24 cellular contexts compared by ENCODE assay signal in genomic region chr21:41830145-41830707, GRCh38. TPM values are rescaled to one million over a fixed set of nuclear protein-coding genes. Genes with fewer than 3 reads are reported as not detected.
DNase-seq lines count a peak whose midpoint lies in the region; ATAC-seq, FAIRE-seq and TF ChIP-seq lines count a peak whose summit lies in the region.
"Had no signal": no experiment of that assay in that cellular context is flagged by ENCODE, and none has a peak within 500 bp of the region (broad histone marks: within the 10 kb centered on the region; RNA-seq: fewer than 3 reads in every experiment).

No MANE protein-coding gene starts in this region.

- H3K23ac ChIP-seq in IMR-90 (ENCODE audit: low read depth, low read length) (no peak overlapping the region), trophoblast cell (ENCODE audit: low read length) (peak overlapping the region; percentile 44)

- dilution Hi-C loops in IMR-90 (cut with HindIII; ENCODE audit: low sequenced_read_pairs, unreplicated experiment), result no loop called here

- H2BK5ac ChIP-seq in IMR-90 (ENCODE audit: low read depth, low read length, poor library complexity, severe bottlenecking) (peak overlapping the region; percentile 70), trophoblast cell (ENCODE audit: low read depth, low read length, poor library complexity) (no peak overlapping the region)

- H3K27me3 ChIP-seq in DOHH2 (ENCODE audit: control insufficient read depth, low read length), result no peaks in the 10 kb centered on the region
- H3K27me3 ChIP-seq in IMR-90 (ENCODE audit: control insufficient read depth, insufficient read depth, low read length), result no peaks in the 10 kb centered on the region
- no peaks in the 10 kb centered on the region for H3K27me3 ChIP-seq in GM12878 (replicated peaks in 1 of 2; ENCODE audit: control insufficient read depth in 2 of 2, insufficient read depth in 2 of 2, low read length in 1 of 2)
- no peaks in the 10 kb centered on the region for H3K27me3 ChIP-seq in trophoblast cell (ENCODE audit: insufficient read depth, low read length)
- H3K27me3 ChIP-seq in ascending aorta, result no peaks in the 10 kb centered on the region
- H3K27me3 ChIP-seq: BE2C; BLaER1 treated with 17β-estradiol and CSF1 and Interleukin-3, amounts not matched to agents 10 nM and 100 nM had no signal

- no peaks in the 10 kb centered on the region for H3K9me2 ChIP-seq in DOHH2 (replicated peaks; ENCODE audit: control insufficient read depth, low read length)

- SMC1A ChIA-PET in GM12878 (lab: Charles Lee; ENCODE audit: uncharacterized antibody, unreplicated experiment), result interaction anchor here (0.6 kb wide), 1 partner anchor 1333 kb away, joined by 3 read pairs; no protein-coding TSS in a partner anchor

- H3K4me2 ChIP-seq in DOHH2 (ENCODE audit: low read length) (peak overlapping the region; percentile 94; the same call in 1 of the 2 replicates), IMR-90 (ENCODE audit: low read depth, low read length) (no peak overlapping the region), GM12878 (ENCODE audit: control insufficient read depth, insufficient read depth) (no peak overlapping the region), trophoblast cell (ENCODE audit: low read length) (no peak overlapping the region)
- H3K4me2 ChIP-seq: A549; BLaER1 treated with 17β-estradiol and CSF1 and Interleukin-3, amounts not matched to agents 10 nM and 100 nM had no signal

- intact Hi-C loops in IMR-90 (cut with micrococcal nuclease), result no loop called here
- intact Hi-C loops in GM12878 (cut with micrococcal nuclease; ENCODE audit: unreplicated experiment), result no loop called here
- intact Hi-C loops in ascending aorta (cut with DNase I), result no loop called here

- no peak for TF ChIP-seq RAD21 in IMR-90 (IDR thresholded peaks at IDR 0.05; ENCODE audit: low read length)
- TF ChIP-seq RAD21 in GM12878 (IDR thresholded peaks at IDR 0.05; ENCODE audit: insufficient read depth, low read depth, low read length), result no peak

- peaks cover 86% of the 10 kb centered on the region for H3K79me2 ChIP-seq in DOHH2 (ENCODE audit: control insufficient read depth, low read length)
- no peaks in the 10 kb centered on the region for H3K79me2 ChIP-seq in GM12878 (ENCODE audit: control insufficient read depth, insufficient read depth, low read length)
- no peaks in the 10 kb centered on the region for H3K79me2 ChIP-seq in trophoblast cell (ENCODE audit: control insufficient read depth, insufficient read depth, low read length, poor library complexity)

- no peak overlapping the region for H4K91ac ChIP-seq in IMR-90 (ENCODE audit: insufficient read depth, low read depth, low read length)
- no peak overlapping the region for H4K91ac ChIP-seq in trophoblast cell (ENCODE audit: low read depth, low read length)

- no peak overlapping the region for H3K18ac ChIP-seq in IMR-90 (ENCODE audit: low read depth, low read length)
- no peak overlapping the region for H3K18ac ChIP-seq in trophoblast cell (ENCODE audit: low read length)

- ATAC-seq in IMR-90 (ENCODE audit: low read depth) (no peak), GM12878 (no peak)
- ATAC-seq: A549, HCT116 had no signal

- WGBS in IMR-90 (ENCODE audit: extremely low coverage in 2 of 2, insufficient read length in 1 of 2), 2 experiments, result 94 to 100% methylated on average over 2 of the region's 2 CpGs
- WGBS in GM12878 (ENCODE audit: insufficient coverage, insufficient replicate concordance, low lambda C conversion rate, missing lambda C conversion rate), result 97% methylated on average over 2 of the region's 2 CpGs
- 100% methylated on average over 2 of the region's 2 CpGs for WGBS in trophoblast cell (ENCODE audit: extremely low coverage, insufficient coverage, insufficient read length)

- H4K12ac ChIP-seq in trophoblast cell (ENCODE audit: low read depth, low read length), result no peak overlapping the region

- DNase-seq in IMR-90 (no peak), GM12878 (ENCODE audit: low read depth, low spot score) (no peak), trophoblast cell (no peak), T-helper 1 cell (no peak), HT-29 (ENCODE audit: low spot score) (no peak), ascending aorta (ENCODE audit: low spot score in 2 of 2) (no peak)
- DNase-seq: 8988T; ACHN; AML-193; BE2C; CD4-positive, alpha-beta T cell; CD8-positive, alpha-beta memory T cell; DMS 273 treated with DMSO at 0.1 percent for 48 hours; DMS79; GF-D8; GM23248; H9; HFFc6 had no signal

- RAD21 ChIA-PET in GM12878 (lab: Charles Lee; ENCODE audit: unreplicated experiment), result no interaction called here

- BruUV-seq in IMR-90 (replicated peaks; lab: Mats Ljungman, UMichigan), result no TSS peak
- no TSS peak for BruUV-seq in GM12878 (replicated peaks; lab: Mats Ljungman, UMichigan)

- H2AK5ac ChIP-seq in IMR-90 (ENCODE audit: low read depth, low read length), result no peak overlapping the region
- H2AK5ac ChIP-seq in trophoblast cell (ENCODE audit: low read length), result no peak overlapping the region

- no peak for TF ChIP-seq EP300 in GM12878 (IDR thresholded peaks at IDR 0.05; ENCODE audit: borderline replicate concordance in 1 of 2, control insufficient read depth in 1 of 2, low read depth in 2 of 2, low read length in 2 of 2)

- H2AK9ac ChIP-seq in IMR-90 (replicated peaks; ENCODE audit: low read depth, low read length, poor library complexity), result no peak overlapping the region

- peaks cover 97% of the 10 kb centered on the region for H3K36me3 ChIP-seq in DOHH2 (ENCODE audit: control insufficient read depth, low read length)
- peaks cover 10% of the 10 kb centered on the region for H3K36me3 ChIP-seq in IMR-90 (ENCODE audit: control insufficient read depth, insufficient read depth, low read length)
- H3K36me3 ChIP-seq in GM12878 (ENCODE audit: control insufficient read depth in 2 of 2, insufficient read depth in 2 of 2, low read length in 1 of 2), result peaks cover 15 to 21% of the 10 kb centered on the region in 2 experiments
- peaks cover 20 to 33% of the 10 kb centered on the region in 2 experiments for H3K36me3 ChIP-seq in trophoblast cell (ENCODE audit: control insufficient read depth in 1 of 2, insufficient read depth in 2 of 2, low read length in 2 of 2)
- peaks cover 5 to 15% of the 10 kb centered on the region in 2 donors for H3K36me3 ChIP-seq in ascending aorta
- H3K36me3 ChIP-seq: BE2C had no signal

- H2BK120ac ChIP-seq in IMR-90 (ENCODE audit: low read depth, low read length) (no peak overlapping the region), trophoblast cell (ENCODE audit: insufficient read depth, low read length, poor library complexity) (no peak overlapping the region)

- H3K9me3 ChIP-seq in DOHH2 (ENCODE audit: control insufficient read depth, insufficient read depth, low read length), result no peaks in the 10 kb centered on the region
- no peaks in the 10 kb centered on the region for H3K9me3 ChIP-seq in IMR-90 (ENCODE audit: control insufficient read depth, insufficient read depth, low read length)
- no peaks in the 10 kb centered on the region for H3K9me3 ChIP-seq in GM12878 (replicated peaks; ENCODE audit: control insufficient read depth, insufficient read depth, low read length)
- H3K9me3 ChIP-seq in trophoblast cell (ENCODE audit: insufficient read depth, low read depth, low read length), result no peaks in the 10 kb centered on the region
- no peaks in the 10 kb centered on the region for H3K9me3 ChIP-seq in ascending aorta
- H3K9me3 ChIP-seq: A549; BE2C; BLaER1 treated with 17β-estradiol and CSF1 and Interleukin-3, amounts not matched to agents 10 nM and 100 nM had no signal

- H3K4me3 ChIP-seq in DOHH2 (ENCODE audit: low read length) (peak overlapping the region; percentile 2; the same call in 1 of the 2 replicates), IMR-90 (ENCODE audit: insufficient read depth, low read depth, low read length) (no peak overlapping the region), GM12878 (no peak overlapping the region), trophoblast cell (ENCODE audit: low read depth, low read length) (no peak overlapping the region), ascending aorta (no peak overlapping the region)
- H3K4me3 ChIP-seq: A549; BLaER1 treated with 17β-estradiol and CSF1 and Interleukin-3, amounts not matched to agents 10 nM and 100 nM; GM23248 had no signal

- CTCF ChIA-PET in IMR-90 (lab: Yijun Ruan, JAX), result no interaction called here
- CTCF ChIA-PET in GM12878 (lab: Yijun Ruan, JAX), result no interaction called here

- H2BK15ac ChIP-seq in IMR-90 (ENCODE audit: low read depth, low read length), result no peak overlapping the region

- 0 out of 2 replicates have a peak overlapping the region, but pooled peaks have one; percentile 0 for H3K27ac ChIP-seq in DOHH2 (ENCODE audit: low read depth, low read length)
- no peak overlapping the region for H3K27ac ChIP-seq in IMR-90 (ENCODE audit: insufficient read depth, low read length)
- H3K27ac ChIP-seq in GM12878 (ENCODE audit: control insufficient read depth, insufficient read depth), result no peak overlapping the region
- H3K27ac ChIP-seq in trophoblast cell (ENCODE audit: low read depth, low read length), result no peak overlapping the region
- no peak overlapping the region for H3K27ac ChIP-seq in ascending aorta
- H3K27ac ChIP-seq: A549; BLaER1 treated with 17β-estradiol and CSF1 and Interleukin-3, amounts not matched to agents 10 nM and 100 nM; GM23248 had no signal

- H2BK20ac ChIP-seq in IMR-90 (ENCODE audit: low read depth, low read length), result no peak overlapping the region

- H2AFZ ChIP-seq in IMR-90 (replicated peaks; ENCODE audit: low read length, poor library complexity) (no peak overlapping the region), GM12878 (ENCODE audit: control insufficient read depth, low read depth, low read length) (no peak overlapping the region), trophoblast cell (ENCODE audit: insufficient read depth, low read length, poor library complexity) (no peak overlapping the region)
- H2AFZ ChIP-seq: GM23248 had no signal

- no peak overlapping the region for H3K14ac ChIP-seq in IMR-90 (replicated peaks; ENCODE audit: low read depth, low read length)
- no peak overlapping the region for H3K14ac ChIP-seq in trophoblast cell (ENCODE audit: low read length)

- H3F3A ChIP-seq in DOHH2 (ENCODE audit: control insufficient read depth, insufficient read depth), result peaks cover 26% of the 10 kb centered on the region

- H4K20me1 ChIP-seq in DOHH2 (ENCODE audit: control insufficient read depth, insufficient read depth, low read depth, low read length), result peaks cover 23% of the 10 kb centered on the region; the same call in 1 of the 2 replicates
- no peaks in the 10 kb centered on the region for H4K20me1 ChIP-seq in IMR-90 (ENCODE audit: insufficient read depth, low read length)
- no peaks in the 10 kb centered on the region for H4K20me1 ChIP-seq in GM12878 (ENCODE audit: control insufficient read depth, insufficient read depth)

- in situ Hi-C loops in IMR-90 (cut with MboI; ENCODE audit: low sequenced_read_pairs), result no loop called here
- in situ Hi-C loops in GM12878 (cut with MboI), result no loop called here

- H2BK12ac ChIP-seq in trophoblast cell (ENCODE audit: low read length), result no peak overlapping the region

- H3K56ac ChIP-seq in IMR-90 (ENCODE audit: extremely low read depth, insufficient read depth, low read length), result no peak overlapping the region

- no peak overlapping the region for H4K8ac ChIP-seq in IMR-90 (ENCODE audit: low read depth in 2 of 2, low read length in 2 of 2)
- H4K8ac ChIP-seq in trophoblast cell (ENCODE audit: low read depth, low read length), result no peak overlapping the region

- FAIRE-seq in GM12878 (lab: Jason Lieb, UNC), result no peak
- FAIRE-seq: A549, D721Med, GM12892 had no signal

- POLR2A ChIA-PET in IMR-90 (lab: Charles Lee; ENCODE audit: unreplicated experiment), result no interaction called here
- POLR2A ChIA-PET in GM12878 (lab: Charles Lee), result no interaction called here

- no peak for TF ChIP-seq CTCF in DOHH2 (IDR thresholded peaks at IDR 0.05; ENCODE audit: low read depth, low read length, poor library complexity, severe bottlenecking)
- TF ChIP-seq CTCF in IMR-90 (conservative IDR thresholded peaks at IDR 0.05; ENCODE audit: low read depth, low read length), result no peak
- no peak for TF ChIP-seq CTCF in GM12878 (IDR thresholded peaks at IDR 0.05 in 2 of 3, conservative IDR thresholded peaks at IDR 0.05 in 1 of 3; ENCODE audit: control insufficient read depth in 2 of 3, extremely low read depth in 1 of 3, insufficient read depth in 1 of 3, low read depth in 3 of 3, low read length in 3 of 3)
- no peak for TF ChIP-seq CTCF in ascending aorta (IDR thresholded peaks at IDR 0.05)

- H3K9me1 ChIP-seq in IMR-90 (ENCODE audit: insufficient read depth, low read length), result peaks cover 12% of the 10 kb centered on the region

- H3K4ac ChIP-seq in IMR-90 (ENCODE audit: low read depth, low read length) (no peak overlapping the region), trophoblast cell (ENCODE audit: low read depth, low read length) (no peak overlapping the region)

- no peak overlapping the region for H4K5ac ChIP-seq in IMR-90 (ENCODE audit: low read depth, low read length)

- no peak overlapping the region for H3K9ac ChIP-seq in IMR-90 (ENCODE audit: low read depth, low read length)
- H3K9ac ChIP-seq in GM12878 (ENCODE audit: control insufficient read depth, insufficient read depth, low read length), result no peak overlapping the region
- H3K9ac ChIP-seq in trophoblast cell (ENCODE audit: low read length), result no peak overlapping the region
- H3K9ac ChIP-seq: BLaER1 treated with 17β-estradiol and CSF1 and Interleukin-3, amounts not matched to agents 10 nM and 100 nM; GM23248 had no signal

- peaks cover 82% of the 10 kb centered on the region for H3K4me1 ChIP-seq in DOHH2 (ENCODE audit: control insufficient read depth, low read length)
- no peaks in the 10 kb centered on the region for H3K4me1 ChIP-seq in IMR-90 (ENCODE audit: control insufficient read depth, insufficient read depth, low read length)
- H3K4me1 ChIP-seq in GM12878 (ENCODE audit: control insufficient read depth, insufficient read depth, low read length), result peaks cover 30% of the 10 kb centered on the region
- no peaks in the 10 kb centered on the region for H3K4me1 ChIP-seq in trophoblast cell (ENCODE audit: control insufficient read depth in 1 of 2, insufficient read depth in 2 of 2, low read length in 2 of 2)
- no peaks in the 10 kb centered on the region for H3K4me1 ChIP-seq in ascending aorta
- H3K4me1 ChIP-seq: A549, BE2C had no signal

- H3K79me1 ChIP-seq in IMR-90 (ENCODE audit: low read depth in 1 of 2, low read length in 2 of 2), result peaks cover 0 to 7% of the 10 kb centered on the region in 2 experiments; a peak in 3 of 4 replicates
- H3K79me1 ChIP-seq in trophoblast cell (ENCODE audit: low read length), result no peaks in the 10 kb centered on the region

- TF ChIP-seq POLR2A in IMR-90 (IDR thresholded peaks at IDR 0.05; ENCODE audit: low read depth, low read length) (no peak), GM12878 (IDR thresholded peaks at IDR 0.05; ENCODE audit: low read depth, low read length) (no peak)

RNA-seq across cellular contexts. Expression of gene PRDM15, which starts 48.9 kb away (rescaled TPM):
- total RNA-seq in IMR-90 (2012; rRNA removed), result 5.6 and 8.8 TPM in 2 replicates
- polyA plus RNA-seq in IMR-90 (2012; rRNA removed), result 7.3 and 7.6 TPM in 2 replicates
- polyA plus RNA-seq in IMR-90 (2012; cell fraction: cytosol; rRNA removed), result 2.5 and 3.2 TPM in 2 replicates
- 32.6 and 43.8 TPM in 2 replicates for polyA plus RNA-seq in IMR-90 (2012; cell fraction: nucleus; rRNA removed; ENCODE audit: low replicate concordance)
- total RNA-seq in GM12878 (2013; cell fraction: nucleolus; rRNA removed), result 44.8 and 48.4 TPM in 2 replicates
- total RNA-seq in GM12878 (2014; rRNA removed), result 9.8 and 10.5 TPM in 2 replicates
- 6.3 and 6.8 TPM in 2 replicates for total RNA-seq in GM12878 (2014; rRNA removed; fragmentation: Illumina TruSeq; extraction: Trizol)
- total RNA-seq in GM12878 (2021), result 10.8 and 16.0 TPM in 2 replicates
- polyA plus RNA-seq in GM12878 (2011; ENCODE audit: low read depth), result 7.0 TPM
- 6.1 and 12.5 TPM in 2 replicates for polyA plus RNA-seq in GM12878 (2011; rRNA removed)
- 11.1 and 15.7 TPM in 2 replicates for polyA plus RNA-seq in GM12878 (2011; cell fraction: cytosol; rRNA removed)
- polyA plus RNA-seq in GM12878 (2011; cell fraction: nucleus; rRNA removed), result 107 and 122 TPM in 2 replicates
- polyA plus RNA-seq in GM12878 (2012), result 10.3 and 10.7 TPM in 2 replicates
- 6.0 and 9.0 TPM in 2 replicates for polyA plus RNA-seq in GM12878 (2014; fragmentation: Illumina TruSeq; extraction: Trizol)
- 1 to 10 TPM; 2.2 to 2.8 TPM for polyA plus RNA-seq in GM12878 (2014; fragmentation: Nextera tagmentation; extraction: Ambion mirVana)
- 12.4 and 16.2 TPM in 2 replicates for polyA plus RNA-seq in GM12878 (2014; rRNA removed)
- polyA plus RNA-seq in GM12878 (2016; fragmentation: Nextera tagmentation; extraction: Ambion mirVana), result 1 to 10 TPM; 7.2 to 8.2 TPM
- polyA minus RNA-seq in GM12878 (2011; rRNA and poly(A)+ RNA removed), result 17.7 and 31.5 TPM in 2 replicates
- polyA minus RNA-seq in GM12878 (2011; cell fraction: cytosol; rRNA and poly(A)+ RNA removed), result 4.0 and 8.4 TPM in 2 replicates
- polyA minus RNA-seq in GM12878 (2011; cell fraction: nucleus; rRNA and poly(A)+ RNA removed), result 19.6 and 32.8 TPM in 2 replicates
- 3.3 and 3.6 TPM in 2 replicates for polyA plus RNA-seq in trophoblast cell (2013)
- 6.2 and 10.9 TPM in 2 replicates for total RNA-seq in HT-29 (2014; rRNA removed; shearing (Covaris generic))
- 20.5 TPM for total RNA-seq in ascending aorta
